In genomic region chr5:95347516-95348140, GRCh38 we compare ENCODE assay signal across 1 cellular context.
TF ChIP-seq lines count a peak whose summit lies in the region.

No MANE protein-coding gene starts in this region.

TF ChIP-seq in GM23338, 12 proteins besides CTCF, POLR2A, EP300 and RAD21 (continued from another document):
- TF ChIP-seq ZNF462 (CRISPR knock-in tag; IDR thresholded peaks at IDR 0.05) (no peak), STAT1 (IDR thresholded peaks at IDR 0.05; ENCODE audit: unreplicated experiment) (no peak)
